33 cellular contexts compared by ENCODE assay signal in genomic region chr11:100841711-100842407, GRCh38.
A peak's percentile ranks its signal among the peaks of the same experiment; 100 is the strongest.
DNase-seq lines count a peak whose midpoint lies in the region; ATAC-seq and TF ChIP-seq lines count a peak whose summit lies in the region.
"Had no signal": no experiment of that assay in that cellular context is flagged by ENCODE, and none has a peak within 500 bp of the region (broad histone marks: within the 10 kb centered on the region; RNA-seq: fewer than 3 reads in every experiment).

No MANE protein-coding gene starts in this region.

- no peak overlapping the region for H3K4me3 ChIP-seq in endodermal cell (ENCODE audit: low read length)
- no peak overlapping the region for H3K4me3 ChIP-seq in right cardiac atrium (ENCODE audit: low read length)
- H3K4me3 ChIP-seq: ascending aorta, cardiac muscle cell, smooth muscle cell, stomach, thyroid gland, vagina had no signal

- in situ Hi-C loops in KBM-7 (cut with MboI; ENCODE audit: low pct_unique_long_range_greater_than_20kb, low sequenced_read_pairs), result no loop called here

- peaks cover 68% of the 10 kb centered on the region for H3K4me1 Mint-ChIP-seq in endodermal cell
- H3K4me1 Mint-ChIP-seq: activated CD4-positive, alpha-beta memory T cell treated with anti-CD3 and anti-CD28 coated beads, Interleukin-2, amount 10 ng/mL, durations not matched to agents 7 days and 5 days; activated naive CD8-positive, alpha-beta T cell treated with anti-CD3 and anti-CD28 coated beads, Interleukin-2, amount 10 ng/mL, durations not matched to agents 7 days and 5 days; B cell had no signal

- WGBS in endodermal cell (ENCODE audit: insufficient coverage in 1 of 2, insufficient read length in 1 of 2), 2 experiments, result 80 to 90% methylated on average over 2 to 4 of the region's 4 CpGs
- 85% methylated on average over 4 of the region's 4 CpGs for WGBS in right cardiac atrium

- peaks cover 39% of the 10 kb centered on the region for H3K36me3 Mint-ChIP-seq in endodermal cell (ENCODE audit: low read depth)
- H3K36me3 Mint-ChIP-seq: activated naive CD8-positive, alpha-beta T cell treated with anti-CD3 and anti-CD28 coated beads, Interleukin-2, amount 10 ng/mL, durations not matched to agents 7 days and 5 days had no signal

- peaks cover 8% of the 10 kb centered on the region for H3K9me3 Mint-ChIP-seq in endodermal cell
- H3K9me3 Mint-ChIP-seq: HFFc6 had no signal

- no peak overlapping the region for H3K27ac ChIP-seq in 22Rv1
- no peak overlapping the region for H3K27ac ChIP-seq in endodermal cell (ENCODE audit: low read depth, low read length)
- H3K27ac ChIP-seq in right cardiac atrium (ENCODE audit: low read length), result no peak overlapping the region
- H3K27ac ChIP-seq: ascending aorta, cardiac muscle cell, stomach, thyroid gland, vagina had no signal

- H3K27ac Mint-ChIP-seq in endodermal cell, result no peak overlapping the region
- H3K27ac Mint-ChIP-seq: activated CD4-positive, alpha-beta memory T cell treated with anti-CD3 and anti-CD28 coated beads, Interleukin-2, amount 10 ng/mL, durations not matched to agents 7 days and 5 days; activated naive CD8-positive, alpha-beta T cell treated with anti-CD3 and anti-CD28 coated beads, Interleukin-2, amount 10 ng/mL, durations not matched to agents 7 days and 5 days; B cell; effector memory CD8-positive, alpha-beta T cell; HFFc6; nephron progenitor cell had no signal

- no peak for ATAC-seq in right cardiac atrium
- ATAC-seq: activated CD4-positive, CD25-positive, alpha-beta regulatory T cell treated with anti-CD3 and anti-CD28 coated beads, Interleukin-2, amount 50 U/mL, for 24 hours; effector memory CD8-positive, alpha-beta T cell; esophagus mucosa had no signal

- DNase-seq in DMS53 treated with DMSO at 0.1 percent for 48 hours (lab: John Stamatoyannopoulos, UW; ENCODE audit: unreplicated experiment) (peak; percentile 94), M059J (ENCODE audit: low read depth) (peak; percentile 46), endodermal cell (no peak), activated T-cell treated with anti-CD3 and anti-CD28 coated beads for 4 hours (no peak), KBM-7 (no peak), NCI-H1105 treated with DMSO at 0.1 percent for 48 hours (lab: John Stamatoyannopoulos, UW) (no peak), right cardiac atrium (no peak)
- DNase-seq: activated CD4-positive, alpha-beta memory T cell treated with anti-CD3 and anti-CD28 coated beads, Interleukin-2, amount 10 ng/mL, durations not matched to agents 7 days and 5 days; activated effector memory CD4-positive, alpha-beta T cell treated with anti-CD3 and anti-CD28 coated beads, Interleukin-2, amount 50 U/mL, for 16 hours; activated naive CD8-positive, alpha-beta T cell treated with anti-CD3 and anti-CD28 coated beads, Interleukin-2, amount 10 ng/mL, durations not matched to agents 7 days and 5 days; cortex of kidney; DMS79; effector memory CD8-positive, alpha-beta T cell; foreskin melanocyte; GDM1; HFFc6; IMR-90; NCI-H146; NCI-H2107; NCI-H446 treated with DMSO at 0.1 percent for 48 hours; nephron progenitor cell; stimulated activated CD4-positive, alpha-beta T cell treated with anti-CD3 and anti-CD28 coated beads, Interleukin-1b, Interleukin-23, amount 100 ng/mL, for 48 hours; stimulated activated CD8-positive, alpha-beta memory T cell treated with anti-CD3 and anti-CD28 coated beads, Interleukin-4, amount 100 ng/mL, for 48 hours; stomach; thyroid gland had no signal

- H3K27me3 Mint-ChIP-seq in endodermal cell (ENCODE audit: insufficient read depth), result no peaks in the 10 kb centered on the region
- H3K27me3 Mint-ChIP-seq: activated CD4-positive, alpha-beta memory T cell treated with anti-CD3 and anti-CD28 coated beads, Interleukin-2, amount 10 ng/mL, durations not matched to agents 7 days and 5 days; B cell; effector memory CD8-positive, alpha-beta T cell had no signal

- H3K27me3 ChIP-seq in endodermal cell (ENCODE audit: control insufficient read depth, insufficient read depth, low read length, poor library complexity, severe bottlenecking) (no peaks in the 10 kb centered on the region), right cardiac atrium (ENCODE audit: control insufficient read depth, insufficient read depth) (no peaks in the 10 kb centered on the region)
- H3K27me3 ChIP-seq: ascending aorta, cardiac muscle cell, stomach, thyroid gland, vagina had no signal

- peaks cover 18% of the 10 kb centered on the region for H3K36me3 ChIP-seq in endodermal cell (ENCODE audit: control insufficient read depth, insufficient read depth, low read length)
- H3K36me3 ChIP-seq: ascending aorta, cardiac muscle cell, stomach, thyroid gland, vagina had no signal

- peaks cover 24% of the 10 kb centered on the region for H3K4me1 ChIP-seq in endodermal cell (ENCODE audit: control insufficient read depth, insufficient read depth, low read length)
- H3K4me1 ChIP-seq in right cardiac atrium (ENCODE audit: control insufficient read depth, insufficient read depth, low read length), result peaks cover 2% of the 10 kb centered on the region
- H3K4me1 ChIP-seq: ascending aorta, thyroid gland, vagina had no signal

- intact Hi-C loops in right cardiac atrium (cut with DNase I), result no loop called here

- H3K9me3 ChIP-seq in endodermal cell (ENCODE audit: control insufficient read depth, low read length) (no peaks in the 10 kb centered on the region), right cardiac atrium (ENCODE audit: control insufficient read depth, low read length) (no peaks in the 10 kb centered on the region)
- H3K9me3 ChIP-seq: ascending aorta, stomach, thyroid gland, vagina had no signal

- TF ChIP-seq CTCF in 22Rv1 (IDR thresholded peaks at IDR 0.05) (peak; percentile 55), endodermal cell (conservative IDR thresholded peaks at IDR 0.05) (peak; percentile 20)

- no peak overlapping the region for H3K9ac ChIP-seq in endodermal cell (ENCODE audit: extremely low read depth, low read length, poor library complexity, severe bottlenecking)

- no peak overlapping the region for H3K4me3 Mint-ChIP-seq in endodermal cell
- H3K4me3 Mint-ChIP-seq: activated CD4-positive, alpha-beta memory T cell treated with anti-CD3 and anti-CD28 coated beads, Interleukin-2, amount 10 ng/mL, durations not matched to agents 7 days and 5 days; activated naive CD8-positive, alpha-beta T cell treated with anti-CD3 and anti-CD28 coated beads, Interleukin-2, amount 10 ng/mL, durations not matched to agents 7 days and 5 days; B cell; effector memory CD8-positive, alpha-beta T cell; HFFc6; nephron progenitor cell had no signal

Comparison
In these comparisons a context has a peak if more than half of its experiments do, and no peak if none do; other contexts are left out.
1. DNase-seq: peak in DMS53 treated with DMSO at 0.1 percent for 48 hours (single experiment) and M059J (single experiment); none in endodermal cell (single experiment), activated T-cell treated with anti-CD3 and anti-CD28 coated beads for 4 hours (single experiment), KBM-7 (single experiment), NCI-H1105 treated with DMSO at 0.1 percent for 48 hours (single experiment) and right cardiac atrium (0 of 3).